In genomic region chr2:60472026-60472425, GRCh38 we compare ENCODE assay signal across 17 cellular contexts.
A peak's percentile ranks its signal among the peaks of the same experiment; 100 is the strongest.
DNase-seq lines count a peak whose midpoint lies in the region; ATAC-seq, FAIRE-seq and TF ChIP-seq lines count a peak whose summit lies in the region.
"Had no signal": no experiment of that assay in that cellular context is flagged by ENCODE, and none has a peak within 500 bp of the region (broad histone marks: within the 10 kb centered on the region; RNA-seq: fewer than 3 reads in every experiment).

No MANE protein-coding gene starts in this region.

- TF ChIP-seq EP300 in H1 (IDR thresholded peaks at IDR 0.05; ENCODE audit: borderline replicate concordance in 1 of 2, low read depth in 2 of 2, low read length in 2 of 2), result no peak

- H3K79me2 ChIP-seq in H1 (ENCODE audit: control insufficient read depth in 1 of 2, insufficient read depth in 2 of 2, low read length in 2 of 2), result peaks cover 5 to 80% of the 10 kb centered on the region in 2 experiments

- peaks cover 0 to 19% (median 5%) of the 10 kb centered on the region in 4 experiments; a peak in 4 of 8 replicates for H3K36me3 ChIP-seq in H1 (ENCODE audit: control insufficient read depth in 2 of 4, insufficient read depth in 4 of 4, low read length in 3 of 4)
- no peaks in the 10 kb centered on the region for H3K36me3 ChIP-seq in lower lobe of right lung

- TF ChIP-seq POLR2A in H1 (IDR thresholded peaks at IDR 0.05; ENCODE audit: control extremely low read depth in 1 of 2, low read depth in 2 of 2, low read length in 2 of 2), result no peak

- peak overlapping the region in 1 of 4 experiments; percentile 24; a peak in 1 of 7 replicates for H3K9ac ChIP-seq in H1 (replicated peaks in 1 of 4; ENCODE audit: extremely low read depth in 1 of 4, low read depth in 3 of 4, low read length in 3 of 4)

- H3K4me3 ChIP-seq in H1 (ENCODE audit: extremely low read depth in 1 of 4, insufficient read depth in 2 of 4, low read depth in 3 of 4, low read length in 4 of 4) (no peak overlapping the region), lower lobe of right lung (no peak overlapping the region)
- H3K4me3 ChIP-seq: K562, PC-9 had no signal

- H3K79me1 ChIP-seq in H1 (ENCODE audit: low read depth, low read length), result peaks cover 14% of the 10 kb centered on the region

- no peak overlapping the region for H3K14ac ChIP-seq in H1 (ENCODE audit: insufficient read length)

- H3K4me1 ChIP-seq in H1 (replicated peaks in 1 of 4; ENCODE audit: control insufficient read depth in 3 of 4, insufficient read depth in 4 of 4, low read length in 3 of 4) (peaks cover 20 to 54% (median 50%) of the 10 kb centered on the region in 4 experiments), lower lobe of right lung (no peaks in the 10 kb centered on the region)

- H3K4ac ChIP-seq in H1 (replicated peaks; ENCODE audit: insufficient read length, low read depth, low read length), result no peak overlapping the region

- peak overlapping the region in 2 of 3 donors; percentile 61 to 92 for H3K27ac Mint-ChIP-seq in IgD-negative memory B cell
- peak overlapping the region; percentile 13 for H3K27ac Mint-ChIP-seq in type B pancreatic cell
- H3K27ac Mint-ChIP-seq: CD4-positive, alpha-beta T cell had no signal

- no peak overlapping the region for H3K18ac ChIP-seq in H1 (ENCODE audit: extremely low read depth, low read length)

- no peak for TF ChIP-seq CTCF in H1 (IDR thresholded peaks at IDR 0.05; ENCODE audit: control extremely low read depth in 1 of 3, insufficient read depth in 1 of 3, low read depth in 1 of 3, low read length in 3 of 3)
- no peak for TF ChIP-seq CTCF in lower lobe of right lung (IDR thresholded peaks at IDR 0.05)
- TF ChIP-seq CTCF in type B pancreatic cell (conservative IDR thresholded peaks at IDR 0.05), result no peak
- TF ChIP-seq CTCF in omental fat pad (IDR thresholded peaks at IDR 0.05), result no peak

- CTCF ChIA-PET in H1 (lab: Charles Lee; ENCODE audit: partially characterized antibody), result interaction anchor here (1.1 to 1.5 kb wide), 4 partner anchors 32 to 152 kb away, joined by 3 to 4 read pairs (median 3); no protein-coding TSS in a partner anchor

- H3K27ac ChIP-seq in H1 (ENCODE audit: low read depth, low read length), result no peak overlapping the region
- H3K27ac ChIP-seq in lower lobe of right lung, result no peak overlapping the region
- H3K27ac ChIP-seq: PC-9 had no signal

- H3K4me1 Mint-ChIP-seq in IgD-negative memory B cell (peaks cover 46 to 67% (median 65%) of the 10 kb centered on the region in 3 donors), type B pancreatic cell (ENCODE audit: unreplicated experiment) (peaks cover 63% of the 10 kb centered on the region)

- no peak overlapping the region for H3K56ac ChIP-seq in H1 (replicated peaks; ENCODE audit: insufficient read length, low read depth, low read length)

- WGBS in H1 (ENCODE audit: extremely low coverage in 1 of 2, insufficient coverage in 1 of 2, insufficient read length in 1 of 2, insufficient replicate concordance in 2 of 2, low coverage in 1 of 2, low lambda C conversion rate in 2 of 2, missing lambda C conversion rate in 1 of 2), 2 experiments, result 88% methylated on average over 5 of the region's 5 CpGs; no CpG with 5 or more reads in 1 of the 2 experiments

- H3K27me3 ChIP-seq in H1 (replicated peaks in 1 of 4; ENCODE audit: control insufficient read depth in 3 of 4, extremely low read depth in 1 of 4, insufficient read depth in 3 of 4, low read length in 3 of 4) (no peaks in the 10 kb centered on the region; a peak in 2 of 7 replicates), lower lobe of right lung (ENCODE audit: low read depth) (no peaks in the 10 kb centered on the region)

- no peak overlapping the region for H2BK120ac ChIP-seq in H1 (replicated peaks; ENCODE audit: low read depth, low read length)

- no peak overlapping the region for H4K91ac ChIP-seq in H1 (replicated peaks; ENCODE audit: insufficient read length, low read length)

- no peak overlapping the region for H4K5ac ChIP-seq in H1 (ENCODE audit: insufficient read length, low read depth, low read length)

- POLR2A ChIA-PET in H1 (lab: Charles Lee; ENCODE audit: partially characterized antibody), result interaction anchor here (2.3 kb wide), 1 partner anchor 78 kb away, joined by 9 read pairs; no protein-coding TSS in a partner anchor

- peaks cover 4% of the 10 kb centered on the region for H3K36me3 Mint-ChIP-seq in IgD-negative memory B cell
- peaks cover 31% of the 10 kb centered on the region for H3K36me3 Mint-ChIP-seq in type B pancreatic cell

- H3K4me2 ChIP-seq in H1 (ENCODE audit: insufficient read depth in 1 of 2, low read depth in 2 of 2, low read length in 2 of 2), result no peak overlapping the region; a peak in 1 of 4 replicates
- H3K4me2 ChIP-seq: PC-9 had no signal

- H4K20me1 ChIP-seq in H1 (replicated peaks in 1 of 2; ENCODE audit: control insufficient read depth in 1 of 2, insufficient read depth in 2 of 2, low read length in 2 of 2), result peaks cover 12 to 22% of the 10 kb centered on the region in 2 experiments

- H2AFZ ChIP-seq in H1 (ENCODE audit: low read length), result no peak overlapping the region
- H2AFZ ChIP-seq: PC-9 had no signal

- H3K23ac ChIP-seq in H1 (ENCODE audit: insufficient read length), result no peak overlapping the region

- no peak for DNase-seq in H1 (ENCODE audit: low read depth in 1 of 2, low spot score in 2 of 2)
- DNase-seq in lower lobe of right lung, result peak; percentile 54
- DNase-seq in type B pancreatic cell (ENCODE audit: extremely low spot score, unreplicated experiment), result no peak
- DNase-seq in T-helper 9 cell, result no peak
- DNase-seq in NCI-H1694 (lab: John Stamatoyannopoulos, UW), result no peak
- DNase-seq in omental fat pad (ENCODE audit: low spot score), result no peak
- DNase-seq: ACHN; AML-193; CD4-positive, alpha-beta T cell; MV-4-11; NCI-H1417 treated with DMSO at 0.1 percent for 48 hours; NCI-H2081; NCI-H510A treated with DMSO at 0.1 percent for 48 hours; NCI-H82; PC-9 had no signal

- H2AK5ac ChIP-seq in H1 (ENCODE audit: low read depth, low read length), result peak overlapping the region; percentile 47; the same call in 1 of the 2 replicates

- 0 out of 2 replicates have a peak overlapping the region, but pooled peaks have one; percentile 32 for H2BK12ac ChIP-seq in H1 (ENCODE audit: low read depth, low read length)

- H3K4me3 Mint-ChIP-seq in IgD-negative memory B cell (peak overlapping the region in 1 of 4 donors; percentile 50), type B pancreatic cell (no peak overlapping the region)
- H3K4me3 Mint-ChIP-seq: CD4-positive, alpha-beta T cell had no signal

- no peak for ATAC-seq in lower lobe of right lung
- no peak for ATAC-seq in omental fat pad (ENCODE audit: low FRiP score)
- ATAC-seq: K562 had no signal

- H3K9me3 Mint-ChIP-seq in IgD-negative memory B cell (peaks cover 0 to 5% (median 0%) of the 10 kb centered on the region in 3 donors), type B pancreatic cell (peaks cover 5% of the 10 kb centered on the region)
- H3K9me3 Mint-ChIP-seq: CD4-positive, alpha-beta T cell had no signal

- peaks cover 7% of the 10 kb centered on the region for H3K23me2 ChIP-seq in H1 (ENCODE audit: low read depth, low read length)

- H3K27me3 Mint-ChIP-seq in IgD-negative memory B cell, result no peaks in the 10 kb centered on the region
- H3K27me3 Mint-ChIP-seq in type B pancreatic cell, result no peaks in the 10 kb centered on the region
- H3K27me3 Mint-ChIP-seq: CD4-positive, alpha-beta T cell had no signal

- H2BK20ac ChIP-seq in H1 (ENCODE audit: low read length), result peak overlapping the region; percentile 11; the same call in 1 of the 2 replicates

- no peaks in the 10 kb centered on the region; a peak in 1 of 4 replicates for H3K9me3 ChIP-seq in H1 (ENCODE audit: insufficient read depth in 2 of 2, low read depth in 1 of 2, low read length in 1 of 2)
- H3K9me3 ChIP-seq in lower lobe of right lung, result no peaks in the 10 kb centered on the region

- H2BK15ac ChIP-seq in H1 (ENCODE audit: low read length), result peak overlapping the region; percentile 47; the same call in 1 of the 2 replicates

- TF ChIP-seq RAD21 in H1 (IDR thresholded peaks at IDR 0.05 in 1 of 2, conservative IDR thresholded peaks at IDR 0.05 in 1 of 2; ENCODE audit: low read depth in 2 of 2, low read length in 2 of 2), result no peak

- H4K8ac ChIP-seq in H1 (ENCODE audit: extremely low read depth, insufficient read depth, low read length), result no peak overlapping the region

- H2BK5ac ChIP-seq in H1 (ENCODE audit: low read depth, low read length), result 0 out of 2 replicates have a peak overlapping the region, but pooled peaks have one; percentile 18

- FAIRE-seq in H1 (lab: Jason Lieb, UNC), result no peak
- FAIRE-seq: K562 had no signal

- intact Hi-C loops in lower lobe of right lung (cut with DNase I), result no loop called here

TF ChIP-seq in H1, 55 proteins besides CTCF, POLR2A, EP300 and RAD21:
- TF ChIP-seq CBX8 (IDR thresholded peaks at IDR 0.05; ENCODE audit: borderline replicate concordance, low read depth, low read length), result no peak
- no peak for TF ChIP-seq PHF8 (conservative IDR thresholded peaks at IDR 0.05; ENCODE audit: low read depth, low read length)
- no peak for TF ChIP-seq BRCA1 (IDR thresholded peaks at IDR 0.05; ENCODE audit: low read depth, low read length)
- TF ChIP-seq JUN (IDR thresholded peaks at IDR 0.05; ENCODE audit: low read depth, low read length), result no peak
- no peak for TF ChIP-seq KDM5A (IDR thresholded peaks at IDR 0.05; ENCODE audit: low read length)
- TF ChIP-seq EZH2 (IDR thresholded peaks at IDR 0.05; ENCODE audit: low read depth, low read length, severe bottlenecking), result no peak
- no peak for TF ChIP-seq EGR1 (IDR thresholded peaks at IDR 0.05; ENCODE audit: borderline replicate concordance, low read depth, low read length)
- no peak for TF ChIP-seq YY1 (IDR thresholded peaks at IDR 0.05; ENCODE audit: low read depth, low read length)
- TF ChIP-seq MAFK (IDR thresholded peaks at IDR 0.05; ENCODE audit: low read depth, low read length), result no peak
- no peak for TF ChIP-seq KDM4A (IDR thresholded peaks at IDR 0.05; ENCODE audit: low read depth, low read length, severe bottlenecking)
- TF ChIP-seq CREB1 (IDR thresholded peaks at IDR 0.05), result no peak
- TF ChIP-seq SUZ12 (IDR thresholded peaks at IDR 0.05; ENCODE audit: low read length), result no peak
- no peak for TF ChIP-seq NRF1 (IDR thresholded peaks at IDR 0.05; ENCODE audit: low read depth, low read length)
- TF ChIP-seq POU5F1 (IDR thresholded peaks at IDR 0.05; ENCODE audit: low read depth, low read length), result no peak
- TF ChIP-seq GTF2F1 (IDR thresholded peaks at IDR 0.05; ENCODE audit: borderline replicate concordance, low read depth, low read length), result no peak
- no peak for TF ChIP-seq CBX5 (IDR thresholded peaks at IDR 0.05; ENCODE audit: low read depth, low read length)
- TF ChIP-seq TBP (IDR thresholded peaks at IDR 0.05; ENCODE audit: low read depth, low read length), result no peak
